Comparison of ENCODE assay signal across 12 cellular contexts in genomic region chr1:185257947-185258203, GRCh38. TPM values are rescaled to one million over a fixed set of nuclear protein-coding genes. Genes with fewer than 3 reads are reported as not detected.
DNase-seq lines count a peak whose midpoint lies in the region; ATAC-seq and TF ChIP-seq lines count a peak whose summit lies in the region.
"Had no signal": no experiment of that assay in that cellular context is flagged by ENCODE, and none has a peak within 500 bp of the region (broad histone marks: within the 10 kb centered on the region; RNA-seq: fewer than 3 reads in every experiment).

No MANE protein-coding gene starts in this region.

- no peak overlapping the region for H3K4me3 ChIP-seq in fibroblast of lung (replicated peaks in 1 of 4; ENCODE audit: control extremely low read depth in 1 of 4, insufficient read depth in 1 of 4, low read depth in 3 of 4, low read length in 4 of 4)
- H3K4me3 ChIP-seq: adrenal gland, spleen, uterus had no signal

- no peaks in the 10 kb centered on the region for H3K36me3 ChIP-seq in fibroblast of lung (ENCODE audit: control insufficient read depth, insufficient read depth, low read length)
- H3K36me3 ChIP-seq: adrenal gland, spleen, uterus had no signal

- no peak overlapping the region for H3K9ac ChIP-seq in fibroblast of lung (ENCODE audit: insufficient read depth, low read length)

- CTCF ChIA-PET in activated naive CD4-positive, alpha-beta T cell treated with anti-CD3 and anti-CD28 coated beads, Interleukin-2, amount 10 ng/mL, durations not matched to agents 7 days and 5 days (lab: Charles Lee) = no interaction called here
- CTCF ChIA-PET in activated naive CD4-positive, alpha-beta T cell treated with anti-CD3 and anti-CD28 coated beads for 36 hours (lab: Charles Lee) = no interaction called here

- H3K27me3 ChIP-seq in fibroblast of lung (ENCODE audit: control insufficient read depth, insufficient read depth, low read length) = no peaks in the 10 kb centered on the region
- H3K27me3 ChIP-seq: adrenal gland, spleen, uterus had no signal

- peaks cover 22% of the 10 kb centered on the region for H3K4me1 Mint-ChIP-seq in activated naive CD4-positive, alpha-beta T cell treated with anti-CD3 and anti-CD28 coated beads, Interleukin-2, amount 10 ng/mL, durations not matched to agents 7 days and 5 days
- H3K4me1 Mint-ChIP-seq in activated naive CD4-positive, alpha-beta T cell treated with anti-CD3 and anti-CD28 coated beads for 36 hours (ENCODE audit: low read depth) = peaks cover 17% of the 10 kb centered on the region
- peaks cover 7% of the 10 kb centered on the region for H3K4me1 Mint-ChIP-seq in stimulated activated naive CD8-positive, alpha-beta T cell treated with anti-CD3 and anti-CD28 coated beads, Interleukin-15, amount 100 ng/mL, for 72 hours

- H4K20me1 ChIP-seq in fibroblast of lung (ENCODE audit: control insufficient read depth, extremely low read depth, insufficient read depth, low read length) = no peaks in the 10 kb centered on the region

- no peak for TF ChIP-seq CTCF in fibroblast of lung (conservative IDR thresholded peaks at IDR 0.05 in 1 of 2, IDR thresholded peaks at IDR 0.05 in 1 of 2; ENCODE audit: low read depth in 1 of 2, low read length in 2 of 2)
- TF ChIP-seq CTCF in GM10266 (IDR thresholded peaks at IDR 0.05; ENCODE audit: control insufficient read depth, insufficient read depth, low read depth, missing control alignments) = no peak

- H3K27me3 Mint-ChIP-seq in activated naive CD4-positive, alpha-beta T cell treated with anti-CD3 and anti-CD28 coated beads, Interleukin-2, amount 10 ng/mL, durations not matched to agents 7 days and 5 days = no peaks in the 10 kb centered on the region
- H3K27me3 Mint-ChIP-seq in activated naive CD4-positive, alpha-beta T cell treated with anti-CD3 and anti-CD28 coated beads for 36 hours (ENCODE audit: low read depth) = no peaks in the 10 kb centered on the region
- no peaks in the 10 kb centered on the region for H3K27me3 Mint-ChIP-seq in stimulated activated naive CD8-positive, alpha-beta T cell treated with anti-CD3 and anti-CD28 coated beads, Interleukin-15, amount 100 ng/mL, for 72 hours

- peaks cover 6% of the 10 kb centered on the region for H3K36me3 Mint-ChIP-seq in activated naive CD4-positive, alpha-beta T cell treated with anti-CD3 and anti-CD28 coated beads, Interleukin-2, amount 10 ng/mL, durations not matched to agents 7 days and 5 days
- H3K36me3 Mint-ChIP-seq in activated naive CD4-positive, alpha-beta T cell treated with anti-CD3 and anti-CD28 coated beads for 36 hours (ENCODE audit: low read depth) = peaks cover 3% of the 10 kb centered on the region

- in situ Hi-C loops in SK-MEL-5 (cut with HindIII; ENCODE audit: low pct_unique_long_range_greater_than_20kb, low sequenced_read_pairs) = no loop called here

- no peak overlapping the region for H3K4me3 Mint-ChIP-seq in activated naive CD4-positive, alpha-beta T cell treated with anti-CD3 and anti-CD28 coated beads, Interleukin-2, amount 10 ng/mL, durations not matched to agents 7 days and 5 days
- H3K4me3 Mint-ChIP-seq in activated naive CD4-positive, alpha-beta T cell treated with anti-CD3 and anti-CD28 coated beads for 36 hours = no peak overlapping the region
- H3K4me3 Mint-ChIP-seq in stimulated activated naive CD8-positive, alpha-beta T cell treated with anti-CD3 and anti-CD28 coated beads, Interleukin-15, amount 100 ng/mL, for 72 hours = peak overlapping the region; percentile 12 to 64

- H3K4me2 ChIP-seq in fibroblast of lung (ENCODE audit: extremely low read depth, insufficient read depth, low read length) = no peak overlapping the region

- intact Hi-C loops in activated naive CD4-positive, alpha-beta T cell treated with anti-CD3 and anti-CD28 coated beads for 36 hours (cut with micrococcal nuclease) = no loop called here
- intact Hi-C loops in left cardiac atrium (cut with DNase I) = no loop called here

- H3K9me3 Mint-ChIP-seq in activated naive CD4-positive, alpha-beta T cell treated with anti-CD3 and anti-CD28 coated beads, Interleukin-2, amount 10 ng/mL, durations not matched to agents 7 days and 5 days = peaks cover 4% of the 10 kb centered on the region
- H3K9me3 Mint-ChIP-seq in activated naive CD4-positive, alpha-beta T cell treated with anti-CD3 and anti-CD28 coated beads for 36 hours = peaks cover 10% of the 10 kb centered on the region
- peaks cover 0 to 5% of the 10 kb centered on the region in 2 donors for H3K9me3 Mint-ChIP-seq in stimulated activated naive CD8-positive, alpha-beta T cell treated with anti-CD3 and anti-CD28 coated beads, Interleukin-15, amount 100 ng/mL, for 72 hours

- ATAC-seq in stimulated activated naive CD8-positive, alpha-beta T cell treated with anti-CD3 and anti-CD28 coated beads, Interleukin-15, amount 100 ng/mL, for 72 hours = no peak
- no peak for ATAC-seq in left cardiac atrium

- H3K27ac Mint-ChIP-seq in activated naive CD4-positive, alpha-beta T cell treated with anti-CD3 and anti-CD28 coated beads, Interleukin-2, amount 10 ng/mL, durations not matched to agents 7 days and 5 days = peak overlapping the region; percentile 62
- H3K27ac Mint-ChIP-seq in activated naive CD4-positive, alpha-beta T cell treated with anti-CD3 and anti-CD28 coated beads for 36 hours = no peak overlapping the region
- H3K27ac Mint-ChIP-seq in stimulated activated naive CD8-positive, alpha-beta T cell treated with anti-CD3 and anti-CD28 coated beads, Interleukin-15, amount 100 ng/mL, for 72 hours = peak overlapping the region in 1 of 2 donors; percentile 83

- no peaks in the 10 kb centered on the region for H3K4me1 ChIP-seq in fibroblast of lung (ENCODE audit: control insufficient read depth, extremely low read depth, insufficient read depth, low read length)
- H3K4me1 ChIP-seq: adrenal gland, spleen, uterus had no signal

- no peaks in the 10 kb centered on the region for H3K9me3 ChIP-seq in fibroblast of lung (ENCODE audit: control insufficient read depth, insufficient read depth, low read depth, low read length)
- H3K9me3 ChIP-seq: adrenal gland, spleen, uterus had no signal

- no peaks in the 10 kb centered on the region for H3K79me2 ChIP-seq in fibroblast of lung (ENCODE audit: control insufficient read depth, insufficient read depth, low read length)

- no peak overlapping the region for H3K27ac ChIP-seq in fibroblast of lung (ENCODE audit: insufficient read depth, low read length)
- H3K27ac ChIP-seq: adrenal gland, spleen, uterus had no signal

- DNase-seq in activated naive CD4-positive, alpha-beta T cell treated with anti-CD3 and anti-CD28 coated beads, Interleukin-2, amount 10 ng/mL, durations not matched to agents 7 days and 5 days = no peak
- DNase-seq in activated naive CD4-positive, alpha-beta T cell treated with anti-CD3 and anti-CD28 coated beads for 36 hours = no peak
- DNase-seq in SK-MEL-5 (ENCODE audit: low read depth, low spot score) (peak; percentile 57), fibroblast of lung (ENCODE audit: low read depth in 2 of 2) (peak; percentile 11 to 64), LoVo (ENCODE audit: low spot score) (no peak), left cardiac atrium (no peak), GM10266 (ENCODE audit: extremely low spot score) (no peak)
- DNase-seq in stimulated activated naive CD8-positive, alpha-beta T cell treated with anti-CD3 and anti-CD28 coated beads, Interleukin-15, amount 100 ng/mL, for 72 hours = no peak
- DNase-seq: adrenal gland, KBM-7, spleen, uterus had no signal

- no peak overlapping the region for H2AFZ ChIP-seq in fibroblast of lung (ENCODE audit: low read length)

RNA-seq across cellular contexts. Expression of gene IVNS1ABP, which starts 59.2 kb away (rescaled TPM):
- 100 to 1,000 TPM in 1 of 2 experiments, 10 to 100 TPM in 1; 97.3 to 100 TPM for total RNA-seq in activated naive CD4-positive, alpha-beta T cell treated with anti-CD3 and anti-CD28 coated beads for 36 hours
- 234 and 239 TPM in 2 replicates for total RNA-seq in SK-MEL-5 (2014; rRNA removed; shearing (Covaris generic))
- polyA plus RNA-seq in SK-MEL-5 (2015; cell fraction: cytosol; rRNA removed) = 143 and 176 TPM in 2 replicates
- 1,268 and 1,425 TPM in 2 replicates for polyA plus RNA-seq in SK-MEL-5 (2015; cell fraction: nucleus; rRNA removed)
- 20.0 and 23.8 TPM in 2 replicates for total RNA-seq in fibroblast of lung
- 17.8 and 25.4 TPM in 2 replicates for polyA plus RNA-seq in fibroblast of lung
- 12.1 and 17.6 TPM in 2 replicates for polyA plus RNA-seq in fibroblast of lung (2012)
- 12.6 and 31.5 TPM in 2 replicates for polyA minus RNA-seq in fibroblast of lung (ENCODE audit: low replicate concordance)
- 10 to 100 TPM; 33.2 to 33.3 TPM for total RNA-seq in left cardiac atrium

Comparison
In these comparisons a context has a peak if more than half of its experiments do, and no peak if none do; other contexts are left out.
1. DNase-seq: peak in SK-MEL-5 (single experiment) and fibroblast of lung (2 of 2); none in activated naive CD4-positive, alpha-beta T cell treated with anti-CD3 and anti-CD28 coated beads, Interleukin-2, amount 10 ng/mL, durations not matched to agents 7 days and 5 days (single experiment), activated naive CD4-positive, alpha-beta T cell treated with anti-CD3 and anti-CD28 coated beads for 36 hours (single experiment), stimulated activated naive CD8-positive, alpha-beta T cell treated with anti-CD3 and anti-CD28 coated beads, Interleukin-15, amount 100 ng/mL, for 72 hours (0 of 2), LoVo (single experiment), left cardiac atrium (single experiment) and GM10266 (single experiment).
2. H3K4me3 Mint-ChIP-seq: peak in stimulated activated naive CD8-positive, alpha-beta T cell treated with anti-CD3 and anti-CD28 coated beads, Interleukin-15, amount 100 ng/mL, for 72 hours (2 of 2); none in activated naive CD4-positive, alpha-beta T cell treated with anti-CD3 and anti-CD28 coated beads, Interleukin-2, amount 10 ng/mL, durations not matched to agents 7 days and 5 days (single experiment) and activated naive CD4-positive, alpha-beta T cell treated with anti-CD3 and anti-CD28 coated beads for 36 hours (single experiment).